8 cellular contexts compared by ENCODE assay signal in genomic region chr1:69737527-69738176, GRCh38.
DNase-seq lines count a peak whose midpoint lies in the region; ATAC-seq and TF ChIP-seq lines count a peak whose summit lies in the region.

No MANE protein-coding gene starts in this region.

- H4K8ac ChIP-seq in trophoblast cell (ENCODE audit: low read depth, low read length) = no peak overlapping the region

- no peaks in the 10 kb centered on the region for H3K79me2 ChIP-seq in SK-N-SH (ENCODE audit: insufficient read depth)
- H3K79me2 ChIP-seq in trophoblast cell (ENCODE audit: control insufficient read depth, insufficient read depth, low read length, poor library complexity) = no peaks in the 10 kb centered on the region

- DNase-seq in GM10266 (ENCODE audit: extremely low spot score) (peak; percentile 6), NCI-H1105 (lab: John Stamatoyannopoulos, UW) (peak; percentile 49), SK-N-SH (peak; percentile 9), fibroblast of villous mesenchyme (ENCODE audit: low read depth) (peak; percentile 75), trophoblast cell (peak; percentile 39 to 86), ureter (ENCODE audit: low spot score) (no peak)

- CTCF ChIA-PET in SK-N-SH (lab: Yijun Ruan, JAX) = interaction anchor here (0.6 to 3.3 kb wide), 39 partner anchors 10 to 1611 kb away, joined by 3 to 25 read pairs (median 3); no protein-coding TSS in a partner anchor

- no peak overlapping the region for H4K12ac ChIP-seq in trophoblast cell (ENCODE audit: low read depth, low read length)

- H3K14ac ChIP-seq in trophoblast cell (ENCODE audit: low read length) = no peak overlapping the region

- no peak for TF ChIP-seq EP300 in SK-N-SH (IDR thresholded peaks at IDR 0.05; ENCODE audit: borderline replicate concordance in 1 of 2, low read depth in 1 of 2, low read length in 1 of 2)

- H3K9me3 ChIP-seq in SK-N-SH (no peaks in the 10 kb centered on the region), trophoblast cell (ENCODE audit: insufficient read depth, low read depth, low read length) (no peaks in the 10 kb centered on the region)

- no peak overlapping the region for H3K18ac ChIP-seq in trophoblast cell (ENCODE audit: low read length)

- no peaks in the 10 kb centered on the region for H3F3A ChIP-seq in SK-N-SH (replicated peaks; ENCODE audit: insufficient read depth)

- POLR2A ChIA-PET in SK-N-SH (lab: Yijun Ruan, JAX) = no interaction called here

- no peak overlapping the region for H2BK120ac ChIP-seq in trophoblast cell (ENCODE audit: insufficient read depth, low read length, poor library complexity)

- H2AFZ ChIP-seq in SK-N-SH (ENCODE audit: low read depth) (no peak overlapping the region), trophoblast cell (ENCODE audit: insufficient read depth, low read length, poor library complexity) (no peak overlapping the region)

- WGBS in SK-N-SH (ENCODE audit: low lambda C conversion rate) = 27% methylated on average over 3 of the region's 3 CpGs
- no CpG with 5 or more reads among the region's 3 CpGs for WGBS in trophoblast cell (ENCODE audit: extremely low coverage, insufficient coverage, insufficient read length)

- H3K4me1 ChIP-seq in SK-N-SH (ENCODE audit: control insufficient read depth in 1 of 2, insufficient read depth in 2 of 2, low read depth in 1 of 2, low read length in 1 of 2) (no peaks in the 10 kb centered on the region; a peak in 3 of 4 replicates), trophoblast cell (ENCODE audit: control insufficient read depth in 1 of 2, insufficient read depth in 2 of 2, low read length in 2 of 2) (no peaks in the 10 kb centered on the region)

- TF ChIP-seq CTCF in 22Rv1 (IDR thresholded peaks at IDR 0.05) (peak; percentile 85), GM10266 (IDR thresholded peaks at IDR 0.05; ENCODE audit: control insufficient read depth, insufficient read depth, low read depth, missing control alignments) (peak; percentile 65), SK-N-SH (IDR thresholded peaks at IDR 0.05) (peak; percentile 77), fibroblast of villous mesenchyme (IDR thresholded peaks at IDR 0.05; ENCODE audit: insufficient read depth, low read depth, low read length) (peak; percentile 76)

- H3K4ac ChIP-seq in trophoblast cell (ENCODE audit: low read depth, low read length) = no peak overlapping the region

- ATAC-seq in HG02588 (IDR thresholded peaks at IDR 0.05; ENCODE audit: unreplicated experiment) = peak; percentile 83

- H2BK12ac ChIP-seq in trophoblast cell (ENCODE audit: low read length) = no peak overlapping the region

- H3K9ac ChIP-seq in SK-N-SH (no peak overlapping the region), trophoblast cell (ENCODE audit: low read length) (no peak overlapping the region)

- H3K4me2 ChIP-seq in SK-N-SH = no peak overlapping the region
- no peak overlapping the region for H3K4me2 ChIP-seq in trophoblast cell (ENCODE audit: low read length)

- H3K4me3 ChIP-seq in SK-N-SH (ENCODE audit: low read depth in 2 of 2, low read length in 1 of 2) = no peak overlapping the region
- no peak overlapping the region for H3K4me3 ChIP-seq in fibroblast of villous mesenchyme (ENCODE audit: low read depth, low read length)
- no peak overlapping the region for H3K4me3 ChIP-seq in trophoblast cell (ENCODE audit: low read depth, low read length)

- H4K20me1 ChIP-seq in SK-N-SH (ENCODE audit: insufficient read depth) = no peaks in the 10 kb centered on the region

- no peak overlapping the region for H2BK5ac ChIP-seq in trophoblast cell (ENCODE audit: low read depth, low read length, poor library complexity)

- H3K79me1 ChIP-seq in trophoblast cell (ENCODE audit: low read length) = no peaks in the 10 kb centered on the region

- H2AK5ac ChIP-seq in trophoblast cell (ENCODE audit: low read length) = no peak overlapping the region

- TF ChIP-seq RAD21 in SK-N-SH (IDR thresholded peaks at IDR 0.05; ENCODE audit: low read length) = peak; percentile 95

- H3K36me3 ChIP-seq in SK-N-SH (replicated peaks in 1 of 2; ENCODE audit: control insufficient read depth in 1 of 2, insufficient read depth in 2 of 2, low read length in 1 of 2) (no peaks in the 10 kb centered on the region), trophoblast cell (ENCODE audit: control insufficient read depth in 1 of 2, insufficient read depth in 2 of 2, low read length in 2 of 2) (no peaks in the 10 kb centered on the region)

- no peak overlapping the region for H3K27ac ChIP-seq in 22Rv1
- no peak overlapping the region for H3K27ac ChIP-seq in SK-N-SH (ENCODE audit: low read depth in 2 of 2, low read length in 1 of 2)
- no peak overlapping the region for H3K27ac ChIP-seq in trophoblast cell (ENCODE audit: low read depth, low read length)

- H3K27me3 ChIP-seq in SK-N-SH (ENCODE audit: insufficient read depth) (no peaks in the 10 kb centered on the region), trophoblast cell (ENCODE audit: insufficient read depth, low read length) (no peaks in the 10 kb centered on the region)

- H3K23ac ChIP-seq in trophoblast cell (ENCODE audit: low read length) = no peak overlapping the region

- H3K9me2 ChIP-seq in SK-N-SH = no peaks in the 10 kb centered on the region

- no peak overlapping the region for H4K91ac ChIP-seq in trophoblast cell (ENCODE audit: low read depth, low read length)

TF ChIP-seq in SK-N-SH, 30 proteins besides CTCF, POLR2A, EP300 and RAD21:
- TF ChIP-seq SMC3 (IDR thresholded peaks at IDR 0.05; ENCODE audit: low read depth, low read length) = peak; percentile 85
- no peak for TF ChIP-seq USF1 (IDR thresholded peaks at IDR 0.05; ENCODE audit: borderline replicate concordance, low read depth)
